ENCODE assay signal across 14 cellular contexts in the genomic region with DNA sequence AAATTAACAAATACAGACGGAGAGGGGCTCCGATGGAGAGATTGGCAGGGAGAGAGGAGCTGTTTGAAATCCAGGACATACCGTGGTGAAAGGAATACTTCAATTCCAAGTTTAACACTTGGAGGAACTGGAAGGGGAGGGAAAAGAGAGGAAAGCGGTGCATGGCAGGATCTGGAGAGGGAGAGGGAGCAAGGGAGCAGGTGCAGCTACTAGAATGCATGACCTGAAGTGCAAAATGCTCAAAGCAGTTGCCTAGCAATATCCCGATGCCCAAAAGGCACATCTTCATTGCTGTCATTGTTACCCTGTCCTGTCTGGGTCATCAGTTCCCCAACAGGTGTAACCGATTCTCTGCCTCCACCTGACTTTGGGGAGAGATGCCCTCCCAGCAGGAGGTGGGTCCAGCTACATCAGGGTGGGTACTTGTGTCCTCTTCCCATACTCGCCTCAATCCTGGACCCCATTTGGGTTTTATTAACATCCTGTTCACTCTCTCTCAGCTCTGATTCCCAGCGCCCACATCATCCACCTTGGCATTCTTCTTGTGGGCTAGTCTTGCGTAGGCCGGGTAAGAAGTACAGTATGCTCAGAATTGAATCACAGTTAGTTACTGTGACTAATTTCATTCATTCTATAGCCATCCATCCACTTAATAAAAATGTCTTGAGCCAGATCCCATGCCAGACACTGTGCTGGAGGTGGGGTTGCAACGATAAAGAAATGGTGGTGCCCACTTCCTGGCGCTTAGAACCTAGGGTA. TPM values are rescaled to one million over a fixed set of nuclear protein-coding genes. Genes with fewer than 3 reads are reported as not detected.
A peak's percentile ranks its signal among the peaks of the same experiment; 100 is the strongest.
DNase-seq lines count a peak whose midpoint lies in the region; ATAC-seq and TF ChIP-seq lines count a peak whose summit lies in the region.
"Had no signal": no experiment of that assay in that cellular context is flagged by ENCODE, and none has a peak within 500 bp of the region (broad histone marks: within the 10 kb centered on the region; RNA-seq: fewer than 3 reads in every experiment).

No MANE protein-coding gene starts in this region.

- no peak overlapping the region for H3K9ac ChIP-seq in smooth muscle cell (ENCODE audit: low read depth)
- H3K9ac ChIP-seq: KMS-11 had no signal

- H2AFZ ChIP-seq in smooth muscle cell (ENCODE audit: low read depth), result no peak overlapping the region

- ATAC-seq in GM21737 (IDR thresholded peaks at IDR 0.05; ENCODE audit: unreplicated experiment), result no peak
- ATAC-seq: naive thymus-derived CD8-positive, alpha-beta T cell; stimulated activated naive CD8-positive, alpha-beta T cell treated with anti-CD3 and anti-CD28 coated beads, Interleukin-15, Interleukin-2, amounts not matched to agents 100 U/mL and 50 U/mL, for 24 hours had no signal

- peak overlapping the region; percentile 68 for H3K4me2 ChIP-seq in smooth muscle cell
- H3K4me2 ChIP-seq: KMS-11 had no signal

- no peaks in the 10 kb centered on the region for H3F3A ChIP-seq in smooth muscle cell (ENCODE audit: low read depth)

- intact Hi-C loops in esophagus squamous epithelium (cut with DNase I), result no loop called here
- intact Hi-C loops in stomach (cut with DNase I; ENCODE audit: low total_unique reads), result no loop called here

- 36 to 43% methylated on average over 10 to 12 of the region's 12 CpGs for WGBS in esophagus squamous epithelium, 2 donors
- WGBS in smooth muscle cell (ENCODE audit: low lambda C conversion rate), result 85% methylated on average over 12 of the region's 12 CpGs
- 64 to 70% (median 66%) methylated on average over 12 of the region's 12 CpGs for WGBS in stomach, 5 donors

- H4K20me1 ChIP-seq in smooth muscle cell (ENCODE audit: low read depth), result no peaks in the 10 kb centered on the region

- H3K27me3 ChIP-seq in esophagus squamous epithelium, result no peaks in the 10 kb centered on the region
- no peaks in the 10 kb centered on the region for H3K27me3 ChIP-seq in smooth muscle cell (ENCODE audit: low read depth)
- H3K27me3 ChIP-seq in stomach, result peaks cover 0 to 35% (median 0%) of the 10 kb centered on the region in 3 donors

- H3K9me3 ChIP-seq in esophagus squamous epithelium, result no peaks in the 10 kb centered on the region
- no peaks in the 10 kb centered on the region for H3K9me3 ChIP-seq in smooth muscle cell (replicated peaks; ENCODE audit: low read depth)
- no peaks in the 10 kb centered on the region for H3K9me3 ChIP-seq in stomach

- TF ChIP-seq POLR2A in esophagus squamous epithelium (IDR thresholded peaks at IDR 0.05), result no peak
- TF ChIP-seq POLR2A in stomach (IDR thresholded peaks at IDR 0.05), result no peak

- H3K79me2 ChIP-seq in smooth muscle cell (ENCODE audit: low read depth), result no peaks in the 10 kb centered on the region

- H3K36me3 ChIP-seq in esophagus squamous epithelium (no peaks in the 10 kb centered on the region), smooth muscle cell (ENCODE audit: low read depth) (no peaks in the 10 kb centered on the region), stomach (no peaks in the 10 kb centered on the region)

- DNase-seq in NCI-H2107 treated with DMSO at 0.1 percent for 48 hours (lab: John Stamatoyannopoulos, UW; ENCODE audit: unreplicated experiment) (peak; percentile 17), NCI-H2107 (lab: John Stamatoyannopoulos, UW) (no peak), NCI-H345 treated with DMSO at 0.1 percent for 48 hours (lab: John Stamatoyannopoulos, UW; ENCODE audit: unreplicated experiment) (peak; percentile 23), esophagus squamous epithelium (lab: John Stamatoyannopoulos, UW) (no peak), smooth muscle cell (lab: John Stamatoyannopoulos, UW; ENCODE audit: unreplicated experiment) (no peak), stomach (no peak), NCI-H226 (no peak)
- DNase-seq: activated CD4-positive, CD25-positive, alpha-beta regulatory T cell; activated CD8-positive, alpha-beta memory T cell treated with anti-CD3 and anti-CD28 coated beads, Interleukin-2, amount 50 U/mL, for 48 hours; naive thymus-derived CD8-positive, alpha-beta T cell; NCI-H187 treated with DMSO at 0.1 percent for 48 hours; stimulated activated naive CD8-positive, alpha-beta T cell treated with anti-CD3 and anti-CD28 coated beads, Interleukin-15, Interleukin-2, amounts not matched to agents 100 U/mL and 50 U/mL, for 24 hours had no signal

- H3K4me1 ChIP-seq in esophagus squamous epithelium (peaks cover 33 to 45% (median 35%) of the 10 kb centered on the region in 3 donors), smooth muscle cell (ENCODE audit: low read depth) (peaks cover 13% of the 10 kb centered on the region), stomach (peaks cover 23 to 43% (median 26%) of the 10 kb centered on the region in 4 donors)

- no peak for TF ChIP-seq EP300 in stomach (IDR thresholded peaks at IDR 0.05)

- TF ChIP-seq CTCF in esophagus squamous epithelium (IDR thresholded peaks at IDR 0.05) (no peak), smooth muscle cell (IDR thresholded peaks at IDR 0.05; ENCODE audit: borderline replicate concordance, insufficient read depth, poor library complexity, severe bottlenecking) (no peak), stomach (IDR thresholded peaks at IDR 0.05) (no peak)

- H3K4me3 ChIP-seq in esophagus squamous epithelium (no peak overlapping the region), smooth muscle cell (no peak overlapping the region), stomach (no peak overlapping the region)

- H3K27ac ChIP-seq in esophagus squamous epithelium (peak overlapping the region; percentile 75 to 90 (median 86)), smooth muscle cell (ENCODE audit: low read depth) (no peak overlapping the region), stomach (peak overlapping the region in 2 of 5 donors; percentile 29 to 72)
- H3K27ac ChIP-seq: KMS-11 had no signal

RNA-seq across cellular contexts. Expression of gene EMP2, which starts 37.4 kb away (rescaled TPM):
- total RNA-seq in esophagus squamous epithelium (100 to 1,000 TPM; 108 to 121 (median 109) TPM), smooth muscle cell (3.9 and 4.6 TPM in 2 replicates), stomach (10 to 100 TPM; 24.5 to 57.6 (median 43.3) TPM)
- polyA plus RNA-seq in smooth muscle cell (20.7 and 23.8 TPM in 2 replicates), stomach (10 to 100 TPM; 10.7 to 60.9 (median 11.7) TPM)
- total RNA-seq: naive thymus-derived CD8-positive, alpha-beta T cell had no signal
- polyA plus RNA-seq: naive thymus-derived CD8-positive, alpha-beta T cell had no signal

Comparison
In these comparisons a context has a peak if more than half of its experiments do, and no peak if none do; other contexts are left out.
1. DNase-seq: peak in NCI-H2107 treated with DMSO at 0.1 percent for 48 hours (single experiment) and NCI-H345 treated with DMSO at 0.1 percent for 48 hours (single experiment); none in NCI-H2107 (single experiment), esophagus squamous epithelium (single experiment), smooth muscle cell (single experiment), stomach (single experiment) and NCI-H226 (single experiment).